Comparison of ENCODE assay signal across 9 cellular contexts in genomic region chr7:128937271-128937646, GRCh38. TPM values are rescaled to one million over a fixed set of nuclear protein-coding genes. Genes with fewer than 3 reads are reported as not detected.
A peak's percentile ranks its signal among the peaks of the same experiment; 100 is the strongest.
DNase-seq lines count a peak whose midpoint lies in the region; ATAC-seq, FAIRE-seq and TF ChIP-seq lines count a peak whose summit lies in the region.
"Had no signal": no experiment of that assay in that cellular context is flagged by ENCODE, and none has a peak within 500 bp of the region (broad histone marks: within the 10 kb centered on the region; RNA-seq: fewer than 3 reads in every experiment).

No MANE protein-coding gene starts in this region.

- peaks cover 74% of the 10 kb centered on the region for H3K79me2 ChIP-seq in OCI-LY3 (ENCODE audit: low read length)

- peak overlapping the region; percentile 97 for H3K27ac ChIP-seq in OCI-LY3 (ENCODE audit: low read length)
- peak overlapping the region in 3 of 4 donors; percentile 68 to 83 (median 78) for H3K27ac ChIP-seq in esophagus squamous epithelium
- no peak overlapping the region for H3K27ac ChIP-seq in gastrocnemius medialis
- H3K27ac ChIP-seq: cardiac muscle cell had no signal

- H3K9me3 ChIP-seq in OCI-LY3 (ENCODE audit: insufficient read depth, low read length) (no peaks in the 10 kb centered on the region), esophagus squamous epithelium (no peaks in the 10 kb centered on the region), gastrocnemius medialis (no peaks in the 10 kb centered on the region)

- TF ChIP-seq CTCF in OCI-LY3 (IDR thresholded peaks at IDR 0.05; ENCODE audit: low read depth, low read length): no peak
- no peak for TF ChIP-seq CTCF in esophagus squamous epithelium (IDR thresholded peaks at IDR 0.05)
- TF ChIP-seq CTCF in gastrocnemius medialis (IDR thresholded peaks at IDR 0.05 in 4 of 5, conservative IDR thresholded peaks at IDR 0.05 in 1 of 5): no peak

- FAIRE-seq in GM18507 (lab: Jason Lieb, UNC): peak; percentile 56

- no peak for TF ChIP-seq POLR2A in esophagus squamous epithelium (IDR thresholded peaks at IDR 0.05)
- no peak for TF ChIP-seq POLR2A in gastrocnemius medialis (IDR thresholded peaks at IDR 0.05)
- TF ChIP-seq POLR2A in GM18505 (IDR thresholded peaks at IDR 0.05; ENCODE audit: borderline replicate concordance, extremely low read depth, insufficient read depth, insufficient read length): no peak

- WGBS in esophagus squamous epithelium, 2 donors: 59 to 66% methylated on average over 13 to 15 of the region's 17 CpGs

- DNase-seq in GM18507 (ENCODE audit: extremely low spot score, insufficient read length, low read depth) (no peak), esophagus squamous epithelium (lab: John Stamatoyannopoulos, UW) (no peak), gastrocnemius medialis (no peak), NK-92 (lab: John Stamatoyannopoulos, UW; ENCODE audit: unreplicated experiment) (no peak)

- no peaks in the 10 kb centered on the region for H3K27me3 ChIP-seq in OCI-LY3 (ENCODE audit: low read depth, low read length)
- peaks cover 0 to 55% (median 0%) of the 10 kb centered on the region in 4 donors for H3K27me3 ChIP-seq in esophagus squamous epithelium
- peaks cover 22 to 36% (median 32%) of the 10 kb centered on the region in 3 donors for H3K27me3 ChIP-seq in gastrocnemius medialis

- intact Hi-C loops in esophagus squamous epithelium (cut with DNase I): no loop called here
- intact Hi-C loops in gastrocnemius medialis (cut with DNase I; ENCODE audit: low total_unique reads): loop anchor here (1.0 kb wide), 1 partner anchor 21 kb away; no protein-coding TSS in a partner anchor

- H3K36me3 ChIP-seq in OCI-LY3 (replicated peaks; ENCODE audit: low read depth, low read length) (peaks cover 22% of the 10 kb centered on the region), esophagus squamous epithelium (peaks cover 0 to 4% (median 0%) of the 10 kb centered on the region in 3 donors), gastrocnemius medialis (no peaks in the 10 kb centered on the region)
- H3K36me3 ChIP-seq: cardiac muscle cell had no signal

- peak overlapping the region; percentile 99 for H3K9ac ChIP-seq in OCI-LY3 (ENCODE audit: low read length)

- ATAC-seq in gastrocnemius medialis (no peak), HG02870 (IDR thresholded peaks at IDR 0.05; ENCODE audit: unreplicated experiment) (no peak), GM18505 (IDR thresholded peaks at IDR 0.05; ENCODE audit: unreplicated experiment) (no peak), GM21360 (IDR thresholded peaks at IDR 0.05; ENCODE audit: unreplicated experiment) (no peak)

- in situ Hi-C loops in gastrocnemius medialis (cut with MboI; ENCODE audit: low sequenced_read_pairs in 4 of 4): no loop called here

- H3K4me3 ChIP-seq in OCI-LY3 (ENCODE audit: low read length) (peak overlapping the region; percentile 97), esophagus squamous epithelium (peak overlapping the region in 3 of 4 donors; percentile 57 to 88 (median 67)), gastrocnemius medialis (peak overlapping the region; percentile 43 to 53 (median 50))

- peak overlapping the region; percentile 80 for H3K4me2 ChIP-seq in OCI-LY3 (ENCODE audit: low read length)

- H2AFZ ChIP-seq in OCI-LY3 (ENCODE audit: low read depth, low read length): no peak overlapping the region

- peaks cover 10% of the 10 kb centered on the region for H4K20me1 ChIP-seq in OCI-LY3 (ENCODE audit: insufficient read depth, low read length)

- H3K4me1 ChIP-seq in OCI-LY3 (ENCODE audit: low read length) (peaks cover 79% of the 10 kb centered on the region), esophagus squamous epithelium (peaks cover 4 to 53% (median 7%) of the 10 kb centered on the region in 3 donors), gastrocnemius medialis (peaks cover 4 to 5% of the 10 kb centered on the region in 2 donors)

RNA-seq across cellular contexts. Expression of gene IRF5, which starts 0.5 kb away (rescaled TPM):
- 10 to 100 TPM; 12.2 to 20.5 (median 16.9) TPM for total RNA-seq in esophagus squamous epithelium
- total RNA-seq in gastrocnemius medialis: 1 to 10 TPM in 3 of 4 donors, under 1 TPM in 1; 0.27 to 3.8 (median 2.8) TPM
- total RNA-seq: cardiac muscle cell had no signal

RNA-seq across cellular contexts. Expression of gene KCP, which starts 26.8 kb away (rescaled TPM):
- total RNA-seq in esophagus squamous epithelium (1 to 10 TPM in 2 of 4 donors, under 1 TPM in 2; 0.47 to 1.5 (median 0.87) TPM), gastrocnemius medialis (under 1 TPM in 1 of 4 donors, not detected in 3; 0.10 TPM)

Comparison
In these comparisons a context has a peak if more than half of its experiments do, and no peak if none do; other contexts are left out.
1. H3K27ac ChIP-seq: peak in OCI-LY3 (single experiment) and esophagus squamous epithelium (3 of 4); none in gastrocnemius medialis (0 of 4).
2. Peak in every context shown above with its lines, with median percentiles within 50 percentile points of each other: H3K4me3 ChIP-seq.